Comparison of ENCODE assay signal across 18 cellular contexts in the genomic region with DNA sequence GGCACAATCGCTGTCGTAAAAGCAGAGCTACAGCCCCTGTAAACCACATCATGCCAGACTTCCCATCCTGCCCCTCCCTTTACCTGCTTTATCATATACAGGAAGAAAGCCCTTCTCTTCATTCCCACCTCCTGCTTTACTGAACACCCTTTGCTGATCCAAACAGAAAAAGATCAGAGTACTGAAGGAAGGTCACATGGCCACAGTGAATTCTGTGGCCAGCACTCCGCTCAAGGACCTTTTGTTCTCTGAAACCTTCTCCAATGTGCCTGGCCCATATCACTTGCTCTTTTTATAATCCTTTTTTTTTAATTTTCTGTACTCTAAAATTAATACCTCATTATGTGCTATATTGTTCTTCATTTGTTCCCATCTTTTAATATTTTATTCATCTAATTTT.
DNase-seq lines count a peak whose midpoint lies in the region; ATAC-seq and TF ChIP-seq lines count a peak whose summit lies in the region.
"Had no signal": no experiment of that assay in that cellular context is flagged by ENCODE, and none has a peak within 500 bp of the region (broad histone marks: within the 10 kb centered on the region; RNA-seq: fewer than 3 reads in every experiment).

No MANE protein-coding gene starts in this region.

- H3K9me3 ChIP-seq in esophagus squamous epithelium: no peaks in the 10 kb centered on the region

- ATAC-seq in HG03139 (IDR thresholded peaks at IDR 0.05; ENCODE audit: unreplicated experiment): no peak

- no peaks in the 10 kb centered on the region for H3K36me3 ChIP-seq in esophagus squamous epithelium

- no peak for TF ChIP-seq POLR2A in esophagus squamous epithelium (IDR thresholded peaks at IDR 0.05)

- no peaks in the 10 kb centered on the region for H3K27me3 ChIP-seq in esophagus squamous epithelium

- no peak overlapping the region for H3K4me3 ChIP-seq in esophagus squamous epithelium

- TF ChIP-seq CTCF in esophagus squamous epithelium (IDR thresholded peaks at IDR 0.05): no peak

- H3K27ac ChIP-seq in esophagus squamous epithelium: no peak overlapping the region
- H3K27ac ChIP-seq: C4-2B had no signal

- WGBS in esophagus squamous epithelium, 2 donors: 91 to 92% methylated on average over 3 of the region's 3 CpGs

- H3K4me1 ChIP-seq in esophagus squamous epithelium: peaks cover 0 to 18% (median 5%) of the 10 kb centered on the region in 3 donors

- DNase-seq in Ammon's horn (ENCODE audit: low spot score): peak; percentile 29
- DNase-seq in DMS153 (lab: John Stamatoyannopoulos, UW): peak; percentile 32
- peak; percentile 48 for DNase-seq in NCI-H69 (lab: John Stamatoyannopoulos, UW)
- peak; percentile 20 to 45 for DNase-seq in hippocampal formation (lab: John Stamatoyannopoulos, UW)
- DNase-seq in A172 (ENCODE audit: low spot score): no peak
- DNase-seq in esophagus squamous epithelium (lab: John Stamatoyannopoulos, UW): no peak
- no peak for DNase-seq in DMS 273 (lab: John Stamatoyannopoulos, UW; ENCODE audit: unreplicated experiment)
- DNase-seq: ACHN, EL, KG1, NCI-H1105 treated with DMSO at 0.1 percent for 48 hours, NCI-H1694, NCI-H2171, NCI-H446 treated with DMSO at 0.1 percent for 48 hours, NCI-H774, SHP77 treated with DMSO at 0.1 percent for 48 hours had no signal

- intact Hi-C loops in esophagus squamous epithelium (cut with DNase I): no loop called here

Comparison
In these comparisons a context has a peak if more than half of its experiments do, and no peak if none do; other contexts are left out.
1. DNase-seq: peak in Ammon's horn (single experiment), DMS153 (single experiment), NCI-H69 (single experiment) and hippocampal formation (2 of 2); none in A172 (single experiment), esophagus squamous epithelium (single experiment) and DMS 273 (single experiment).